Comparison of ENCODE assay signal across 10 cellular contexts in genomic region chr12:123938679-123939480, GRCh38. TPM values are rescaled to one million over a fixed set of nuclear protein-coding genes. Genes with fewer than 3 reads are reported as not detected.
DNase-seq lines count a peak whose midpoint lies in the region; ATAC-seq, FAIRE-seq and TF ChIP-seq lines count a peak whose summit lies in the region.
"Had no signal": no experiment of that assay in that cellular context is flagged by ENCODE, and none has a peak within 500 bp of the region (broad histone marks: within the 10 kb centered on the region; RNA-seq: fewer than 3 reads in every experiment).

No MANE protein-coding gene starts in this region.

- no peak for ATAC-seq in naive thymus-derived CD4-positive, alpha-beta T cell
- no peak for ATAC-seq in HG03108 (IDR thresholded peaks at IDR 0.05; ENCODE audit: unreplicated experiment)
- no peak for ATAC-seq in GM18505 (IDR thresholded peaks at IDR 0.05; ENCODE audit: unreplicated experiment)

- peaks cover 7% of the 10 kb centered on the region for H3K9me3 ChIP-seq in astrocyte (ENCODE audit: insufficient read depth, low read depth, low read length)
- peaks cover 0 to 5% (median 0%) of the 10 kb centered on the region in 3 experiments for H3K9me3 ChIP-seq in naive thymus-derived CD4-positive, alpha-beta T cell (ENCODE audit: control insufficient read depth in 2 of 3, low read length in 3 of 3)

- H2AFZ ChIP-seq in astrocyte (ENCODE audit: low read depth, low read length), result no peak overlapping the region

- TF ChIP-seq CTCF in Calu3 (IDR thresholded peaks at IDR 0.05; ENCODE audit: unreplicated experiment) (no peak), HFFc6 (IDR thresholded peaks at IDR 0.05) (peak; percentile 70), astrocyte (IDR thresholded peaks at IDR 0.05; ENCODE audit: insufficient read depth, low read depth, low read length) (peak; percentile 23)

- peak overlapping the region; percentile 34 for H3K4me2 ChIP-seq in astrocyte (ENCODE audit: low read length)

- no peak overlapping the region for H3K27ac Mint-ChIP-seq in Calu3 (ENCODE audit: unreplicated experiment)
- H3K27ac Mint-ChIP-seq in HFFc6, result peak overlapping the region; percentile 8; the same call in 1 of the 2 replicates
- H3K27ac Mint-ChIP-seq in astrocyte (ENCODE audit: unreplicated experiment), result peak overlapping the region; percentile 79
- H3K27ac Mint-ChIP-seq in naive thymus-derived CD4-positive, alpha-beta T cell, result peak overlapping the region; percentile 85 to 98 (median 92)

- H3K27me3 ChIP-seq in astrocyte (ENCODE audit: insufficient read depth, low read length), result no peaks in the 10 kb centered on the region
- H3K27me3 ChIP-seq in naive thymus-derived CD4-positive, alpha-beta T cell (ENCODE audit: control insufficient read depth in 2 of 2, insufficient read depth in 2 of 2, low read length in 2 of 2), result no peaks in the 10 kb centered on the region

- H3K9ac ChIP-seq in astrocyte (ENCODE audit: low read length), result no peak overlapping the region

- no TSS peak for BruUV-seq in Calu3 (replicated peaks; lab: Mats Ljungman, UMichigan)

- FAIRE-seq in astrocyte (lab: Jason Lieb, UNC), result no peak

- POLR2A ChIA-PET in naive thymus-derived CD4-positive, alpha-beta T cell (lab: Charles Lee), result interaction anchor here (0.6 kb wide), 1 partner anchor 17 kb away, joined by 3 read pairs; no protein-coding TSS in a partner anchor

- intact Hi-C loops in Calu3 (cut with micrococcal nuclease; ENCODE audit: unreplicated experiment), result no loop called here
- intact Hi-C loops in naive thymus-derived CD4-positive, alpha-beta T cell (cut with micrococcal nuclease), result loop anchor here (1.0 kb wide), 2 partner anchors 33 to 34 kb away; partner anchors contain the start of gene CCDC92 (in 2 of the 2)

- CTCF ChIA-PET in Calu3 (lab: Charles Lee), result no interaction called here
- CTCF ChIA-PET in naive thymus-derived CD4-positive, alpha-beta T cell (lab: Charles Lee), result interaction anchor here (0.6 to 1.3 kb wide), 2 partner anchors 35 to 44 kb away, joined by 3 to 6 read pairs; no protein-coding TSS in a partner anchor

- H3K4me1 Mint-ChIP-seq in Calu3 (ENCODE audit: low read depth, unreplicated experiment) (no peaks in the 10 kb centered on the region), HFFc6 (ENCODE audit: low read depth) (peaks cover 30% of the 10 kb centered on the region), astrocyte (ENCODE audit: low read depth, unreplicated experiment) (peaks cover 19% of the 10 kb centered on the region)
- peaks cover 26 to 38% (median 30%) of the 10 kb centered on the region in 7 donors for H3K4me1 Mint-ChIP-seq in naive thymus-derived CD4-positive, alpha-beta T cell

- H3K36me3 ChIP-seq in astrocyte (ENCODE audit: insufficient read depth, low read length), result peaks cover 2% of the 10 kb centered on the region
- H3K36me3 ChIP-seq in naive thymus-derived CD4-positive, alpha-beta T cell (ENCODE audit: control insufficient read depth in 2 of 3, insufficient read depth in 3 of 3, low read length in 3 of 3), result peaks cover 0 to 42% (median 5%) of the 10 kb centered on the region in 3 experiments

- DNase-seq in Calu3 (peak; percentile 26), HFFc6 (no peak), astrocyte (ENCODE audit: low read depth) (no peak), retina (no peak)
- peak in 1 of 9 donors; percentile 3 for DNase-seq in naive thymus-derived CD4-positive, alpha-beta T cell
- DNase-seq in central memory CD4-positive, alpha-beta T cell, result no peak
- DNase-seq: NCI-H2227 treated with DMSO at 0.1 percent for 48 hours had no signal

- H3K9me3 Mint-ChIP-seq in Calu3 (ENCODE audit: low read depth, unreplicated experiment) (no peaks in the 10 kb centered on the region), HFFc6 (peaks cover 11% of the 10 kb centered on the region; the same call in 1 of the 2 replicates), astrocyte (ENCODE audit: unreplicated experiment) (peaks cover 16% of the 10 kb centered on the region)
- H3K9me3 Mint-ChIP-seq in naive thymus-derived CD4-positive, alpha-beta T cell, result peaks cover 0 to 15% (median 4%) of the 10 kb centered on the region in 11 donors

- H3K27me3 Mint-ChIP-seq in Calu3 (ENCODE audit: unreplicated experiment) (no peaks in the 10 kb centered on the region), HFFc6 (ENCODE audit: insufficient read depth) (peaks cover 4% of the 10 kb centered on the region; the same call in 1 of the 2 replicates), astrocyte (ENCODE audit: low read depth, unreplicated experiment) (no peaks in the 10 kb centered on the region)
- no peaks in the 10 kb centered on the region for H3K27me3 Mint-ChIP-seq in naive thymus-derived CD4-positive, alpha-beta T cell

- no peak overlapping the region for H3K4me3 Mint-ChIP-seq in Calu3 (ENCODE audit: low read depth, unreplicated experiment)
- H3K4me3 Mint-ChIP-seq in HFFc6, result no peak overlapping the region
- H3K4me3 Mint-ChIP-seq in astrocyte (ENCODE audit: unreplicated experiment), result no peak overlapping the region
- H3K4me3 Mint-ChIP-seq in naive thymus-derived CD4-positive, alpha-beta T cell, result peak overlapping the region; percentile 76 to 90 (median 84)

- H4K20me1 ChIP-seq in astrocyte (ENCODE audit: insufficient read depth, low read length), result peaks cover 18% of the 10 kb centered on the region

- H3K4me1 ChIP-seq in astrocyte (ENCODE audit: insufficient read depth, low read length), result peaks cover 27% of the 10 kb centered on the region
- peaks cover 14 to 18% of the 10 kb centered on the region in 2 donors for H3K4me1 ChIP-seq in naive thymus-derived CD4-positive, alpha-beta T cell (ENCODE audit: control insufficient read depth in 2 of 2, insufficient read depth in 2 of 2, low read length in 2 of 2)

- no peak overlapping the region for H3K4me3 ChIP-seq in astrocyte (ENCODE audit: insufficient read depth, low read depth, low read length)
- H3K4me3 ChIP-seq in naive thymus-derived CD4-positive, alpha-beta T cell (ENCODE audit: low read length), result peak overlapping the region; percentile 13
- H3K4me3 ChIP-seq: thoracic aorta had no signal

- H3K79me2 ChIP-seq in astrocyte (ENCODE audit: insufficient read depth, low read length), result no peaks in the 10 kb centered on the region

- no peak overlapping the region for H3K27ac ChIP-seq in astrocyte (ENCODE audit: low read depth, low read length)
- peak overlapping the region; percentile 68 for H3K27ac ChIP-seq in naive thymus-derived CD4-positive, alpha-beta T cell (ENCODE audit: low read depth, low read length)
- H3K27ac ChIP-seq: thoracic aorta had no signal

- peaks cover 5% of the 10 kb centered on the region for H3K36me3 Mint-ChIP-seq in Calu3 (ENCODE audit: insufficient read depth, unreplicated experiment)
- peaks cover 44% of the 10 kb centered on the region for H3K36me3 Mint-ChIP-seq in HFFc6 (ENCODE audit: low read depth)
- H3K36me3 Mint-ChIP-seq in astrocyte (ENCODE audit: low read depth, unreplicated experiment), result peaks cover 54% of the 10 kb centered on the region
- peaks cover 20 to 37% (median 22%) of the 10 kb centered on the region in 5 donors for H3K36me3 Mint-ChIP-seq in naive thymus-derived CD4-positive, alpha-beta T cell

- no peak for TF ChIP-seq POLR2A in GM18505 (IDR thresholded peaks at IDR 0.05; ENCODE audit: borderline replicate concordance, extremely low read depth, insufficient read depth, insufficient read length)

RNA-seq across cellular contexts. Expression of gene CCDC92, which starts 33.8 kb away (rescaled TPM):
- total RNA-seq in Calu3 (2022), result 31.8 and 35.0 TPM in 2 replicates
- total RNA-seq in HFFc6 (2021; fragmentation: NEBNext Ultra II Directional; extraction: Animal tissue kit (Norgen Biotek cat#: 25700)), result 10 to 100 TPM; 48.3 to 55.1 (median 51.6) TPM
- total RNA-seq in astrocyte, result 38.9 and 39.8 TPM in 2 replicates
- total RNA-seq in naive thymus-derived CD4-positive, alpha-beta T cell, result 10 to 100 TPM; 17.3 to 24.9 (median 23.0) TPM
- polyA plus RNA-seq in naive thymus-derived CD4-positive, alpha-beta T cell, result 10 to 100 TPM; 19.0 to 34.4 TPM

RNA-seq across cellular contexts. Expression of gene ZNF664, which starts 34.1 kb away (rescaled TPM):
- total RNA-seq in Calu3 (2022) (130 and 147 TPM in 2 replicates), astrocyte (67.3 and 67.6 TPM in 2 replicates)
- total RNA-seq in HFFc6 (2021; fragmentation: NEBNext Ultra II Directional; extraction: Animal tissue kit (Norgen Biotek cat#: 25700)), result 10 to 100 TPM; 49.1 to 55.2 (median 53.4) TPM
- total RNA-seq in naive thymus-derived CD4-positive, alpha-beta T cell, result 10 to 100 TPM; 25.0 to 57.5 (median 45.8) TPM
- 10 to 100 TPM in 1 of 2 donors, 1 to 10 TPM in 1; 7.9 to 11.6 TPM for polyA plus RNA-seq in naive thymus-derived CD4-positive, alpha-beta T cell

Comparison
In these comparisons a context has a peak if more than half of its experiments do, and no peak if none do; other contexts are left out.
1. H3K4me3 Mint-ChIP-seq: peak in naive thymus-derived CD4-positive, alpha-beta T cell (10 of 10); none in Calu3 (single experiment), HFFc6 (single experiment) and astrocyte (single experiment).